Comparison of ENCODE assay signal across 1 cellular context in genomic region chr17:49630113-49630900, GRCh38.
TF ChIP-seq lines count a peak whose summit lies in the region.

No MANE protein-coding gene starts in this region.

TF ChIP-seq in GM23338, 12 proteins besides CTCF, POLR2A, EP300 and RAD21 (continued from another document):
- TF ChIP-seq REST (IDR thresholded peaks at IDR 0.05; ENCODE audit: unreplicated experiment) (no peak), ZNF114 (CRISPR knock-in tag; IDR thresholded peaks at IDR 0.05) (no peak), ZNF462 (CRISPR knock-in tag; IDR thresholded peaks at IDR 0.05) (no peak)
